ENCODE assay signal across 9 cellular contexts in the genomic region with DNA sequence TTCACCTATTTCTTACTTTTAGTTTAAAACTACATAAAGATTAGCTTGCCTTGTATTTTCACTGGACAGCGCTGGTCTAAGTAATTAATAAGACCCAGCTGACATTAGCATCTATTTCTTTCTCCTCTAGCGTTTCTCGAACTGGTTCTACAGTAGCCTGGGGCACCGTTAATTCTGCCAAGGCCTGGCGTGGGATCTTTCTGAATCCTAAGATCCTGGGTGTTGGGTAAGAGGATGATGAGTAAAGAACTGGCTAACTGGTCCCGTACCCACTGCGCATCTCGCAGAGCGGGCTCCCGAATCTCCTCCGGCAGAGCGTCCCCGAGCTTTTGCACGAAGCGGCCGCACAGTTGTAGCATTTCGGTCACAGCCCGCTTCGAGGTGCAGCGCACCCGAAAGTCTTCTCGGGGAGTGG. TPM values are rescaled to one million over a fixed set of nuclear protein-coding genes. Genes with fewer than 3 reads are reported as not detected.
DNase-seq lines count a peak whose midpoint lies in the region; ATAC-seq and TF ChIP-seq lines count a peak whose summit lies in the region.
"Had no signal": no experiment of that assay in that cellular context is flagged by ENCODE, and none has a peak within 500 bp of the region (broad histone marks: within the 10 kb centered on the region; RNA-seq: fewer than 3 reads in every experiment).

No MANE protein-coding gene starts in this region.

- H3K27me3 ChIP-seq in BE2C (no peaks in the 10 kb centered on the region), body of pancreas (no peaks in the 10 kb centered on the region), layer of hippocampus (ENCODE audit: control insufficient read depth, insufficient read depth, low read length) (no peaks in the 10 kb centered on the region), suprapubic skin (no peaks in the 10 kb centered on the region)

- no peak for TF ChIP-seq EP300 in suprapubic skin (IDR thresholded peaks at IDR 0.05)

- H3K36me3 ChIP-seq in BE2C (peaks cover 12% of the 10 kb centered on the region), body of pancreas (replicated peaks in 1 of 2; ENCODE audit: insufficient read depth in 1 of 2, low read depth in 2 of 2) (no peaks in the 10 kb centered on the region), suprapubic skin (peaks cover 6% of the 10 kb centered on the region)

- H3K4me1 ChIP-seq in BE2C (no peaks in the 10 kb centered on the region), body of pancreas (peaks cover 14% of the 10 kb centered on the region), suprapubic skin (peaks cover 32% of the 10 kb centered on the region)

- TF ChIP-seq CTCF in BE2C (IDR thresholded peaks at IDR 0.05; ENCODE audit: low read depth, low read length): no peak
- TF ChIP-seq CTCF in body of pancreas (IDR thresholded peaks at IDR 0.05): no peak
- TF ChIP-seq CTCF in suprapubic skin (IDR thresholded peaks at IDR 0.05): no peak

- H3K4me3 ChIP-seq in BE2C (ENCODE audit: low read depth, low read length): peak overlapping the region; percentile 96
- peak overlapping the region; percentile 30 to 83 for H3K4me3 ChIP-seq in body of pancreas
- H3K4me3 ChIP-seq in suprapubic skin: peak overlapping the region; percentile 87

- DNase-seq in BE2C (no peak), NCI-H345 treated with DMSO at 0.1 percent for 48 hours (lab: John Stamatoyannopoulos, UW; ENCODE audit: unreplicated experiment) (peak; percentile 48), body of pancreas (no peak), suprapubic skin (ENCODE audit: low spot score in 2 of 2) (no peak)
- no peak for DNase-seq in activated effector memory CD4-positive, alpha-beta T cell treated with Interleukin-2 at 50 U/mL for 16 hours

- no peak for TF ChIP-seq POLR2A in body of pancreas (IDR thresholded peaks at IDR 0.05)
- TF ChIP-seq POLR2A in suprapubic skin (IDR thresholded peaks at IDR 0.05): no peak

- H3K27ac ChIP-seq in body of pancreas: peak overlapping the region in 3 of 4 donors; percentile 72 to 90 (median 87)
- H3K27ac ChIP-seq in layer of hippocampus (ENCODE audit: low read depth, low read length): peak overlapping the region; percentile 96
- H3K27ac ChIP-seq in suprapubic skin: peak overlapping the region; percentile 86

- intact Hi-C loops in body of pancreas (cut with DNase I): no loop called here

- no peaks in the 10 kb centered on the region for H3K9me3 ChIP-seq in BE2C
- no peaks in the 10 kb centered on the region for H3K9me3 ChIP-seq in body of pancreas
- no peaks in the 10 kb centered on the region for H3K9me3 ChIP-seq in suprapubic skin

- 0 to 1% methylated on average over 12 to 22 of the region's 22 CpGs for WGBS in body of pancreas, 2 donors
- WGBS in suprapubic skin: 0% methylated on average over 22 of the region's 22 CpGs

- ATAC-seq in GM18517 (IDR thresholded peaks at IDR 0.05; ENCODE audit: unreplicated experiment): peak; percentile 32
- ATAC-seq in HG02981 (IDR thresholded peaks at IDR 0.05; ENCODE audit: unreplicated experiment): peak; percentile 34
- ATAC-seq in body of pancreas: peak; percentile 35

RNA-seq across cellular contexts. Expression of a gene that starts 0.3 kb away (rescaled TPM):
- 49.4 TPM for polyA plus RNA-seq in BE2C (2012; ENCODE audit: insufficient read depth, insufficient read length, low read depth)
- 10 to 100 TPM; 13.8 to 35.8 TPM for total RNA-seq in body of pancreas
- total RNA-seq in suprapubic skin: 10 to 100 TPM; 18.3 to 57.5 (median 34.3) TPM

RNA-seq across cellular contexts. Expression of a gene that starts 0.4 kb away (rescaled TPM):
- polyA plus RNA-seq in BE2C (2012; ENCODE audit: insufficient read depth, insufficient read length, low read depth): 22.2 TPM
- total RNA-seq in body of pancreas (10 to 100 TPM in 1 of 2 donors, 1 to 10 TPM in 1; 6.3 to 10.6 TPM), suprapubic skin (10 to 100 TPM in 2 of 4 donors, 1 to 10 TPM in 2; 5.9 to 16.4 (median 9.1) TPM)

RNA-seq across cellular contexts. Expression of a gene that starts 56.2 kb away (rescaled TPM):
- not detected for polyA plus RNA-seq in BE2C (2012; ENCODE audit: insufficient read depth, insufficient read length, low read depth)
- not detected for total RNA-seq in body of pancreas
- total RNA-seq in suprapubic skin: not detected
- total RNA-seq: subcutaneous adipose tissue had no signal
